In genomic region chr6:130715058-130715457, GRCh38 we compare ENCODE assay signal across 3 cellular contexts.
TF ChIP-seq lines count a peak whose summit lies in the region.

No MANE protein-coding gene starts in this region.

TF ChIP-seq in IMR-90, 13 proteins besides CTCF, POLR2A, EP300 and RAD21:
- TF ChIP-seq MAFK (IDR thresholded peaks at IDR 0.05; ENCODE audit: low read depth, low read length) (0 out of 2 replicates have a peak, but pooled peaks have one; percentile 24), SMC3 (IDR thresholded peaks at IDR 0.05; ENCODE audit: low read depth, low read length) (no peak), RFX5 (IDR thresholded peaks at IDR 0.05; ENCODE audit: low read depth, low read length) (no peak), CEBPB (IDR thresholded peaks at IDR 0.05; ENCODE audit: low read depth, low read length) (no peak), FOS (IDR thresholded peaks at IDR 0.05; ENCODE audit: low read depth, low read length) (no peak)
- TF ChIP-seq, protein P1, sequence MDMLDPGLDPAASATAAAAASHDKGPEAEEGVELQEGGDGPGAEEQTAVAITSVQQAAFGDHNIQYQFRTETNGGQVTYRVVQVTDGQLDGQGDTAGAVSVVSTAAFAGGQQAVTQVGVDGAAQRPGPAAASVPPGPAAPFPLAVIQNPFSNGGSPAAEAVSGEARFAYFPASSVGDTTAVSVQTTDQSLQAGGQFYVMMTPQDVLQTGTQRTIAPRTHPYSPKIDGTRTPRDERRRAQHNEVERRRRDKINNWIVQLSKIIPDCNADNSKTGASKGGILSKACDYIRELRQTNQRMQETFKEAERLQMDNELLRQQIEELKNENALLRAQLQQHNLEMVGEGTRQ (IDR thresholded peaks at IDR 0.05; ENCODE audit: low read depth, low read length), result no peak

TF ChIP-seq in H1, 55 proteins besides CTCF, POLR2A, EP300 and RAD21:
- TF ChIP-seq YY1 (IDR thresholded peaks at IDR 0.05; ENCODE audit: low read depth, low read length) (no peak), POLR2AphosphoS5 (IDR thresholded peaks at IDR 0.05; ENCODE audit: low read depth, low read length) (no peak), SIX5 (IDR thresholded peaks at IDR 0.05; ENCODE audit: low read depth, low read length) (no peak), JUN (IDR thresholded peaks at IDR 0.05; ENCODE audit: low read depth, low read length) (no peak), HDAC6 (IDR thresholded peaks at IDR 0.05; ENCODE audit: low read depth, low read length) (no peak), E2F6 (IDR thresholded peaks at IDR 0.05) (no peak), KDM5A (IDR thresholded peaks at IDR 0.05; ENCODE audit: low read length) (no peak), TAF1 (IDR thresholded peaks at IDR 0.05; ENCODE audit: low read depth, low read length) (no peak), SP2 (IDR thresholded peaks at IDR 0.05; ENCODE audit: low read length) (no peak), CBX5 (IDR thresholded peaks at IDR 0.05; ENCODE audit: low read depth, low read length) (no peak), MAFK (IDR thresholded peaks at IDR 0.05; ENCODE audit: low read depth, low read length) (no peak), SRF (IDR thresholded peaks at IDR 0.05; ENCODE audit: low read depth, low read length) (no peak), SAP30 (IDR thresholded peaks at IDR 0.05; ENCODE audit: insufficient read depth, insufficient replicate concordance, low read length) (no peak), SP4 (IDR thresholded peaks at IDR 0.05; ENCODE audit: low read length) (no peak), RFX5 (IDR thresholded peaks at IDR 0.05; ENCODE audit: borderline replicate concordance, low read depth, low read length) (no peak), RXRA (IDR thresholded peaks at IDR 0.05; ENCODE audit: insufficient read depth, low read depth, low read length) (no peak)
- TF ChIP-seq, protein P2, sequence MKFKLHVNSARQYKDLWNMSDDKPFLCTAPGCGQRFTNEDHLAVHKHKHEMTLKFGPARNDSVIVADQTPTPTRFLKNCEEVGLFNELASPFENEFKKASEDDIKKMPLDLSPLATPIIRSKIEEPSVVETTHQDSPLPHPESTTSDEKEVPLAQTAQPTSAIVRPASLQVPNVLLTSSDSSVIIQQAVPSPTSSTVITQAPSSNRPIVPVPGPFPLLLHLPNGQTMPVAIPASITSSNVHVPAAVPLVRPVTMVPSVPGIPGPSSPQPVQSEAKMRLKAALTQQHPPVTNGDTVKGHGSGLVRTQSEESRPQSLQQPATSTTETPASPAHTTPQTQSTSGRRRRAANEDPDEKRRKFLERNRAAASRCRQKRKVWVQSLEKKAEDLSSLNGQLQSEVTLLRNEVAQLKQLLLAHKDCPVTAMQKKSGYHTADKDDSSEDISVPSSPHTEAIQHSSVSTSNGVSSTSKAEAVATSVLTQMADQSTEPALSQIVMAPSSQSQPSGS (IDR thresholded peaks at IDR 0.05; ENCODE audit: low read length), result no peak
- TF ChIP-seq, protein P3, sequence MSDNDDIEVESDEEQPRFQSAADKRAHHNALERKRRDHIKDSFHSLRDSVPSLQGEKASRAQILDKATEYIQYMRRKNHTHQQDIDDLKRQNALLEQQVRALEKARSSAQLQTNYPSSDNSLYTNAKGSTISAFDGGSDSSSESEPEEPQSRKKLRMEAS (IDR thresholded peaks at IDR 0.05), result no peak
- TF ChIP-seq, protein P1 (IDR thresholded peaks at IDR 0.05; ENCODE audit: low read length), result no peak

TF ChIP-seq in neural cell, 6 proteins besides CTCF, POLR2A, EP300 and RAD21:
- TF ChIP-seq SMC3 (conservative IDR thresholded peaks at IDR 0.05; ENCODE audit: poor library complexity), result no peak
- no peak for TF ChIP-seq EZH2 (IDR thresholded peaks at IDR 0.05; ENCODE audit: borderline replicate concordance, insufficient read depth, low read length, poor library complexity, severe bottlenecking)
- no peak for TF ChIP-seq TAF1 (IDR thresholded peaks at IDR 0.05; ENCODE audit: low read depth)
- TF ChIP-seq POLR2AphosphoS5 (IDR thresholded peaks at IDR 0.05), result no peak
- TF ChIP-seq, protein P4, sequence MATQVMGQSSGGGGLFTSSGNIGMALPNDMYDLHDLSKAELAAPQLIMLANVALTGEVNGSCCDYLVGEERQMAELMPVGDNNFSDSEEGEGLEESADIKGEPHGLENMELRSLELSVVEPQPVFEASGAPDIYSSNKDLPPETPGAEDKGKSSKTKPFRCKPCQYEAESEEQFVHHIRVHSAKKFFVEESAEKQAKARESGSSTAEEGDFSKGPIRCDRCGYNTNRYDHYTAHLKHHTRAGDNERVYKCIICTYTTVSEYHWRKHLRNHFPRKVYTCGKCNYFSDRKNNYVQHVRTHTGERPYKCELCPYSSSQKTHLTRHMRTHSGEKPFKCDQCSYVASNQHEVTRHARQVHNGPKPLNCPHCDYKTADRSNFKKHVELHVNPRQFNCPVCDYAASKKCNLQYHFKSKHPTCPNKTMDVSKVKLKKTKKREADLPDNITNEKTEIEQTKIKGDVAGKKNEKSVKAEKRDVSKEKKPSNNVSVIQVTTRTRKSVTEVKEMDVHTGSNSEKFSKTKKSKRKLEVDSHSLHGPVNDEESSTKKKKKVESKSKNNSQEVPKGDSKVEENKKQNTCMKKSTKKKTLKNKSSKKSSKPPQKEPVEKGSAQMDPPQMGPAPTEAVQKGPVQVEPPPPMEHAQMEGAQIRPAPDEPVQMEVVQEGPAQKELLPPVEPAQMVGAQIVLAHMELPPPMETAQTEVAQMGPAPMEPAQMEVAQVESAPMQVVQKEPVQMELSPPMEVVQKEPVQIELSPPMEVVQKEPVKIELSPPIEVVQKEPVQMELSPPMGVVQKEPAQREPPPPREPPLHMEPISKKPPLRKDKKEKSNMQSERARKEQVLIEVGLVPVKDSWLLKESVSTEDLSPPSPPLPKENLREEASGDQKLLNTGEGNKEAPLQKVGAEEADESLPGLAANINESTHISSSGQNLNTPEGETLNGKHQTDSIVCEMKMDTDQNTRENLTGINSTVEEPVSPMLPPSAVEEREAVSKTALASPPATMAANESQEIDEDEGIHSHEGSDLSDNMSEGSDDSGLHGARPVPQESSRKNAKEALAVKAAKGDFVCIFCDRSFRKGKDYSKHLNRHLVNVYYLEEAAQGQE (IDR thresholded peaks at IDR 0.05; ENCODE audit: borderline replicate concordance), result no peak
- TF ChIP-seq MXI1 (conservative IDR thresholded peaks at IDR 0.05; ENCODE audit: poor library complexity, severe bottlenecking), result no peak
